In the genomic region with DNA sequence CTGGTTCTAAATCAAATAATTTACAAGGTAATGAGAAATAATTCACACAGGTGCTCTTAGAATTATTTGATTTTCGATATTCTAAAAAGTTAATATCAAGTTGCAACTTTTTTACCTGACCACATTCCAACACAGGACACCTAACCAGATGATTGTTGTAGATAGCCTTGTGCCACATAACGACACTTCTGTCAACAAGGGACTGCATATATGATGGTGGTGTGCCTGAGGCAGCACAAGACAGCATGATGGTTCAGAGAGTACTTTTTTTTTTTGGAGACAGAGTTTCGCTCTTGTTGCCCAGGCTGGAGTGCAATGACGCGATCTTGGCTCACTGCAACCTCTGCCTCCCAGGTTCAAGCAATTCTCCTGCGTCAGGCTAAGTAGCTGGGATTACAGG, we compare ENCODE assay signal across 15 cellular contexts.
A peak's percentile ranks its signal among the peaks of the same experiment; 100 is the strongest.
DNase-seq lines count a peak whose midpoint lies in the region; ATAC-seq and TF ChIP-seq lines count a peak whose summit lies in the region.
"Had no signal": no experiment of that assay in that cellular context is flagged by ENCODE, and none has a peak within 500 bp of the region (broad histone marks: within the 10 kb centered on the region; RNA-seq: fewer than 3 reads in every experiment).

No MANE protein-coding gene starts in this region.

- H3K9ac ChIP-seq in H9 (ENCODE audit: extremely low read depth, insufficient read length, low read length) (no peak overlapping the region), endodermal cell (ENCODE audit: extremely low read depth, low read length, poor library complexity, severe bottlenecking) (no peak overlapping the region)

- H3K4me3 ChIP-seq in GM23338 (no peak overlapping the region), endodermal cell (ENCODE audit: low read length) (no peak overlapping the region)
- H3K4me3 ChIP-seq: A549 had no signal

- H3K79me2 ChIP-seq in GM23338 (replicated peaks; ENCODE audit: insufficient read depth) (no peaks in the 10 kb centered on the region), H9 (ENCODE audit: insufficient read depth, low read length) (no peaks in the 10 kb centered on the region)

- no peak overlapping the region for H4K91ac ChIP-seq in H9 (ENCODE audit: insufficient read length, low read depth, low read length)

- H3F3A ChIP-seq in GM23338 (replicated peaks; ENCODE audit: low read depth) = no peaks in the 10 kb centered on the region

- H4K20me1 ChIP-seq in GM23338 (replicated peaks; ENCODE audit: insufficient read depth) = no peaks in the 10 kb centered on the region
- no peaks in the 10 kb centered on the region for H4K20me1 ChIP-seq in H9 (ENCODE audit: control insufficient read depth, insufficient read depth, insufficient read length)

- no peak overlapping the region for H2BK120ac ChIP-seq in H9 (ENCODE audit: low read depth, low read length, poor library complexity, severe bottlenecking)

- no peaks in the 10 kb centered on the region for H3K79me1 ChIP-seq in H9 (ENCODE audit: insufficient read depth, low read depth, low read length, poor library complexity, severe bottlenecking)

- H2BK20ac ChIP-seq in H9 (ENCODE audit: low read depth, low read length, poor library complexity, severe bottlenecking) = no peak overlapping the region

- peaks cover 7% of the 10 kb centered on the region for H3K23me2 ChIP-seq in H9 (ENCODE audit: insufficient read length, low read depth, low read length, poor library complexity, severe bottlenecking)

- no peak overlapping the region for H3K23ac ChIP-seq in H9 (ENCODE audit: insufficient read length, low read depth, low read length)

- H4K5ac ChIP-seq in H9 (ENCODE audit: insufficient read length, low read depth, low read length) = no peak overlapping the region

- no peak overlapping the region for H2BK5ac ChIP-seq in H9 (ENCODE audit: insufficient read length, low read length)

- peaks cover 6% of the 10 kb centered on the region for H3K27me3 Mint-ChIP-seq in GM23338 (ENCODE audit: insufficient read depth, low read depth, poor library complexity)
- no peaks in the 10 kb centered on the region for H3K27me3 Mint-ChIP-seq in H9 (ENCODE audit: low read depth)
- H3K27me3 Mint-ChIP-seq in endodermal cell (ENCODE audit: insufficient read depth) = peaks cover 6% of the 10 kb centered on the region
- no peaks in the 10 kb centered on the region for H3K27me3 Mint-ChIP-seq in type B pancreatic cell

- H3K4me3 Mint-ChIP-seq in GM23338 (peak overlapping the region; percentile 11; the same call in 1 of the 3 replicates), H9 (peak overlapping the region; percentile 4 to 54; a peak in 1 of 5 replicates), endodermal cell (peak overlapping the region; percentile 66), type B pancreatic cell (peak overlapping the region; percentile 67)
- H3K4me3 Mint-ChIP-seq: CD4-positive, alpha-beta memory T cell had no signal

- H3K27ac ChIP-seq in GM23338 (ENCODE audit: low read depth) = no peak overlapping the region
- H3K27ac ChIP-seq in H9 (ENCODE audit: insufficient read length, low read depth, low read length) = no peak overlapping the region
- no peak overlapping the region for H3K27ac ChIP-seq in endodermal cell (ENCODE audit: low read depth, low read length)
- H3K27ac ChIP-seq: A549, C4-2B had no signal

- no peak for ATAC-seq in GM23338
- ATAC-seq in HG03378 (IDR thresholded peaks at IDR 0.05; ENCODE audit: unreplicated experiment) = no peak
- ATAC-seq: A549 had no signal

- no peak for DNase-seq in GM23338 (ENCODE audit: low spot score)
- DNase-seq in H9 = no peak
- DNase-seq in endodermal cell = no peak
- DNase-seq in type B pancreatic cell (ENCODE audit: extremely low spot score, unreplicated experiment) = no peak
- DNase-seq in stimulated activated CD4-positive, alpha-beta T cell treated with anti-CD3 and anti-CD28 coated beads, Interleukin-2, amount 100 ng/mL, for 24 hours = no peak
- DNase-seq: BE2C; CD4-positive, alpha-beta memory T cell; DMS79 treated with DMSO at 0.1 percent for 48 hours; EL; GOT3; HCEC 1CT; IMR-90 had no signal

- H3K4me2 ChIP-seq in GM23338 = no peak overlapping the region
- no peak overlapping the region for H3K4me2 ChIP-seq in H9 (ENCODE audit: insufficient read depth, insufficient read length, low read length)
- H3K4me2 ChIP-seq: A549 had no signal

- H3K9me2 ChIP-seq in GM23338 (ENCODE audit: insufficient read depth) = 0 out of 2 replicates have a peak, but pooled peaks cover 2% of the 10 kb centered on the region

- no peak overlapping the region for H2AK5ac ChIP-seq in H9 (ENCODE audit: insufficient read length, low read length)

- no CpG with 5 or more reads among the region's 6 CpGs for WGBS in H9 (ENCODE audit: extremely low coverage, insufficient read length, low lambda C conversion rate)
- WGBS in endodermal cell (ENCODE audit: insufficient coverage in 1 of 2, insufficient read length in 1 of 2), 2 experiments = 92 to 98% methylated on average over 5 to 6 of the region's 6 CpGs

- H3K4me1 Mint-ChIP-seq in GM23338 (peaks cover 34% of the 10 kb centered on the region), H9 (peaks cover 38 to 64% of the 10 kb centered on the region in 2 experiments), endodermal cell (peaks cover 25% of the 10 kb centered on the region), type B pancreatic cell (ENCODE audit: unreplicated experiment) (peaks cover 34% of the 10 kb centered on the region)

- H3K4ac ChIP-seq in H9 (ENCODE audit: low read depth, low read length) = no peak overlapping the region

- H3K36me3 Mint-ChIP-seq in GM23338 (ENCODE audit: low read depth) (no peaks in the 10 kb centered on the region), H9 (ENCODE audit: insufficient read depth in 1 of 3, low read depth in 3 of 3) (no peaks in the 10 kb centered on the region; a peak in 1 of 7 replicates), endodermal cell (ENCODE audit: low read depth) (no peaks in the 10 kb centered on the region), type B pancreatic cell (no peaks in the 10 kb centered on the region)
- H3K36me3 Mint-ChIP-seq: CD4-positive, alpha-beta memory T cell had no signal

- H3K9me3 ChIP-seq in H9 (ENCODE audit: control insufficient read depth, low read depth, low read length) (no peaks in the 10 kb centered on the region), endodermal cell (ENCODE audit: control insufficient read depth, low read length) (no peaks in the 10 kb centered on the region)
- H3K9me3 ChIP-seq: A549, BE2C had no signal

- TF ChIP-seq CTCF in GM23338 (conservative IDR thresholded peaks at IDR 0.05; ENCODE audit: low read depth in 2 of 2) = no peak
- TF ChIP-seq CTCF in H9 (conservative IDR thresholded peaks at IDR 0.05) = no peak
- TF ChIP-seq CTCF in endodermal cell (conservative IDR thresholded peaks at IDR 0.05) = no peak
- TF ChIP-seq CTCF in type B pancreatic cell (conservative IDR thresholded peaks at IDR 0.05) = no peak

- H3K36me3 ChIP-seq in GM23338 (ENCODE audit: insufficient read depth) (no peaks in the 10 kb centered on the region), endodermal cell (ENCODE audit: control insufficient read depth, insufficient read depth, low read length) (no peaks in the 10 kb centered on the region)
- H3K36me3 ChIP-seq: BE2C had no signal

- H4K8ac ChIP-seq in H9 (replicated peaks; ENCODE audit: insufficient read length, low read depth, low read length) = no peak overlapping the region

- H3K14ac ChIP-seq in H9 (ENCODE audit: insufficient read depth, low read length) = no peak overlapping the region

- H3K18ac ChIP-seq in H9 (ENCODE audit: insufficient read length, low read depth, low read length) = no peak overlapping the region

- no peak overlapping the region for H2BK15ac ChIP-seq in H9 (ENCODE audit: low read depth, low read length)

- no peak overlapping the region for H3T11ph ChIP-seq in H9 (ENCODE audit: low read length)

- peaks cover 23% of the 10 kb centered on the region for H3K4me1 ChIP-seq in GM23338 (ENCODE audit: insufficient read depth)
- H3K4me1 ChIP-seq in H9 (ENCODE audit: insufficient read depth, low read length) = peaks cover 5% of the 10 kb centered on the region
- H3K4me1 ChIP-seq in endodermal cell (ENCODE audit: control insufficient read depth, insufficient read depth, low read length) = peaks cover 4% of the 10 kb centered on the region
- H3K4me1 ChIP-seq: A549 had no signal

- H3K27ac Mint-ChIP-seq in GM23338 (no peak overlapping the region), H9 (no peak overlapping the region), endodermal cell (no peak overlapping the region), type B pancreatic cell (no peak overlapping the region)
- H3K27ac Mint-ChIP-seq: CD4-positive, alpha-beta memory T cell had no signal

- no peak overlapping the region for H3K56ac ChIP-seq in H9 (ENCODE audit: insufficient read length, low read depth, low read length)

- H3K9me3 Mint-ChIP-seq in GM23338 = no peaks in the 10 kb centered on the region
- no peaks in the 10 kb centered on the region for H3K9me3 Mint-ChIP-seq in H9
- no peaks in the 10 kb centered on the region for H3K9me3 Mint-ChIP-seq in endodermal cell
- no peaks in the 10 kb centered on the region for H3K9me3 Mint-ChIP-seq in type B pancreatic cell
- H3K9me3 Mint-ChIP-seq: CD4-positive, alpha-beta memory T cell had no signal

- no peak overlapping the region for H2AFZ ChIP-seq in GM23338
- no peak overlapping the region for H2AFZ ChIP-seq in H9 (ENCODE audit: low read length)

- H3K27me3 ChIP-seq in GM23338 (ENCODE audit: insufficient read depth) (no peaks in the 10 kb centered on the region), H9 (ENCODE audit: insufficient read depth, low read length) (no peaks in the 10 kb centered on the region), endodermal cell (ENCODE audit: control insufficient read depth, insufficient read depth, low read length, poor library complexity, severe bottlenecking) (no peaks in the 10 kb centered on the region)
- H3K27me3 ChIP-seq: BE2C had no signal

- no peak overlapping the region for H2BK12ac ChIP-seq in H9 (ENCODE audit: insufficient read length, low read depth, low read length)

Comparison
In these comparisons a context has a peak if more than half of its experiments do, and no peak if none do; other contexts are left out.
1. H3K4me3 Mint-ChIP-seq: peak in every context shown above with its lines; median percentile 67 in type B pancreatic cell; 66 in endodermal cell; 29 in H9; 11 in GM23338.